9 cellular contexts compared by ENCODE assay signal in the genomic region with DNA sequence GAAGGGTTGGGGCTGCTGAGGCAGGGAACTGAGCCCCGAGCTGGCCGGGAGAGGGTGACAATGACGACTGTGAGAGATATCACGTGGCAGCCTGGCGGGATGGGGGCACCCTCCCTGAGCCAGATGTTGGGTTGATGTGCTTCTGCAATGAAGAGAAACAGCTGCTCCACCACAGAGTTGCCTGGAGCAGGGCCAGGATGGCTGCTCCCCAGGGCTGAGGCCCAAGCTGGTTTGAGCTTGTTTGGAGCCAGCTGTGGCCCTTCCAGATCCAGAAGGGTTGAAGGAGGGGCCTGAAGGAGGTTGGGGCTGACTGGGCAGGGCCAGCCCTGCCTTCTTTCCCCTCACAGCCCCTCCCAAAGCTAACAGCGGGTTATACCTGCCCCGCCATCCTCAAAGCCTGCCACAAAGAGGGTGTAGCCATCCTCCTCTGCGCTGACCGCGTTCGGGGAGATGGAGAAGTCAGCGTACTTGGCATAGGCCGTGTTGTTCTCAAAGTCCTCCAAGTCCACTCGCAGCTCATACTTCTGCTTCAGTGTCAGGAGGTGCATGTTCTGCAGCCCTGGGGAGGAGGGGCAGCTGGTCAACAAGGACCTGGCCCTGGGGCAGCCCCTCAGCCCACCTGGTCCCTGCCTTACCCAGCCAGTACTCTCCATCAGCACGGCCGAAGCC. TPM values are rescaled to one million over a fixed set of nuclear protein-coding genes. Genes with fewer than 3 reads are reported as not detected.
DNase-seq lines count a peak whose midpoint lies in the region; ATAC-seq and TF ChIP-seq lines count a peak whose summit lies in the region.
"Had no signal": no experiment of that assay in that cellular context is flagged by ENCODE, and none has a peak within 500 bp of the region (broad histone marks: within the 10 kb centered on the region; RNA-seq: fewer than 3 reads in every experiment).

No MANE protein-coding gene starts in this region.

- H3K4me1 ChIP-seq in DND-41 (ENCODE audit: insufficient read depth, low read length), result peaks cover 25% of the 10 kb centered on the region

- no peaks in the 10 kb centered on the region for H3K9me3 ChIP-seq in DND-41 (ENCODE audit: insufficient read depth, low read length, severe bottlenecking)

- intact Hi-C loops in posterior vena cava (cut with DNase I), result no loop called here

- H3K79me2 ChIP-seq in DND-41 (ENCODE audit: insufficient read depth, low read length), result peaks cover 2% of the 10 kb centered on the region; the same call in 1 of the 2 replicates

- H3K36me3 ChIP-seq in DND-41 (ENCODE audit: insufficient read depth, low read length), result peaks cover 52% of the 10 kb centered on the region

- 0 out of 2 replicates have a peak overlapping the region, but pooled peaks have one; percentile 42 for H3K27ac ChIP-seq in DND-41 (ENCODE audit: low read length)

- H2AFZ ChIP-seq in DND-41 (ENCODE audit: low read depth, low read length), result no peak overlapping the region

- H3K4me3 ChIP-seq in DND-41 (ENCODE audit: low read depth in 1 of 2, low read length in 2 of 2) (no peak overlapping the region), foreskin fibroblast (ENCODE audit: low read depth in 1 of 2, low read length in 2 of 2) (peak overlapping the region in 1 of 2 donors; percentile 81)

- no peaks in the 10 kb centered on the region for H3K27me3 ChIP-seq in DND-41 (ENCODE audit: insufficient read depth, low read length, poor library complexity)

- TF ChIP-seq CTCF in DND-41 (IDR thresholded peaks at IDR 0.05; ENCODE audit: borderline replicate concordance, extremely low read depth, low read length, poor library complexity, severe bottlenecking) (no peak), foreskin fibroblast (IDR thresholded peaks at IDR 0.05; ENCODE audit: low read depth, low read length) (no peak)

- DNase-seq in DND-41 (peak; percentile 81), OCI-M1 (lab: John Stamatoyannopoulos, UW) (peak; percentile 48), foreskin fibroblast (peak; percentile 95 to 99), posterior vena cava (ENCODE audit: low spot score) (peak; percentile 95), NCI-H226 (no peak), GM19238 (ENCODE audit: insufficient read length, low spot score) (no peak), SKM-1 treated with dmso at 0.1 percent for 144 hours (lab: John Stamatoyannopoulos, UW; ENCODE audit: unreplicated experiment) (no peak)

- H3K9ac ChIP-seq in DND-41 (ENCODE audit: low read depth, low read length), result no peak overlapping the region

- H3K4me2 ChIP-seq in DND-41 (ENCODE audit: insufficient read depth, low read length), result no peak overlapping the region

- ATAC-seq in DND-41 (ENCODE audit: insufficient read depth, low read depth) (peak; percentile 54), HG03442 (IDR thresholded peaks at IDR 0.05; ENCODE audit: unreplicated experiment) (no peak)
- ATAC-seq: HCT116 had no signal

- peaks cover 34% of the 10 kb centered on the region for H4K20me1 ChIP-seq in DND-41 (ENCODE audit: insufficient read depth, low read length)

RNA-seq across cellular contexts. Expression of gene MFAP4, which starts 2.1 kb away (rescaled TPM):
- total RNA-seq in posterior vena cava, result 100 to 1,000 TPM; 231 to 371 TPM

RNA-seq across cellular contexts. Expression of gene MAPK7, which starts 6.6 kb away (rescaled TPM):
- total RNA-seq in posterior vena cava, result 10 to 100 TPM; 28.8 to 29.2 TPM

RNA-seq across cellular contexts. Expression of gene B9D1, which starts 22.3 kb away (rescaled TPM):
- total RNA-seq in posterior vena cava, result 1 to 10 TPM; 7.7 to 9.8 TPM

RNA-seq across cellular contexts. Expression of gene RNF112, which starts 26.2 kb away (rescaled TPM):
- 10 to 100 TPM in 1 of 2 donors, 1 to 10 TPM in 1; 8.4 to 12.6 TPM for total RNA-seq in posterior vena cava

Comparison
In these comparisons a context has a peak if more than half of its experiments do, and no peak if none do; other contexts are left out.
1. DNase-seq: peak in DND-41 (single experiment), OCI-M1 (single experiment), foreskin fibroblast (2 of 2) and posterior vena cava (single experiment); none in NCI-H226 (single experiment), GM19238 (single experiment) and SKM-1 treated with dmso at 0.1 percent for 144 hours (single experiment).